Comparison of ENCODE assay signal across 9 cellular contexts in the genomic region with DNA sequence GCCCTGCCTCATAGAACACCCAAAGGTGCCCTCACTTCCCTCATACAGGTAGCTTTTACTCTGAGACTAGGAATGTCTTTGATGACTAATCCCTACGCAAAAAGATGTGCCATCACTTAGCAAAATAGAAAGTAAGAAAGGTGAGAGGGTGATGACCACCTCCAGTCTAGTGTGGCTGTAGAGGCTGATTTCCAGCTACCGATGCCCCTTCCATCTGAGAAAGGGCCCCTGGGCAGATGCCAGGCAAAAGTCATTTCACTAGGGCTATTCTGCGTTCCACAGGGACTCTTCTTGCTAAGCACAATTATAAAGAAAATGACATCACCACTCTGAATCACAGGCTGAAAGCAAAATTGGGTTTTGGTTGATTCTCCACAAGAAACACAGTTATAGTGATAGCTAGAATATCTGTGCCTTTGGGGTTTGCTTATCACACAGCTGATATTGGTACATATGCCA.
DNase-seq lines count a peak whose midpoint lies in the region; ATAC-seq, FAIRE-seq and TF ChIP-seq lines count a peak whose summit lies in the region.
"Had no signal": no experiment of that assay in that cellular context is flagged by ENCODE, and none has a peak within 500 bp of the region (broad histone marks: within the 10 kb centered on the region; RNA-seq: fewer than 3 reads in every experiment).

No MANE protein-coding gene starts in this region.

- H2AFZ ChIP-seq in GM12878 (ENCODE audit: control insufficient read depth, low read depth, low read length) = no peak overlapping the region

- no peak for TF ChIP-seq CTCF in GM12878 (IDR thresholded peaks at IDR 0.05 in 2 of 3, conservative IDR thresholded peaks at IDR 0.05 in 1 of 3; ENCODE audit: control insufficient read depth in 2 of 3, extremely low read depth in 1 of 3, insufficient read depth in 1 of 3, low read depth in 3 of 3, low read length in 3 of 3)
- no peak for TF ChIP-seq CTCF in tibial artery (IDR thresholded peaks at IDR 0.05)

- no peak overlapping the region for H3K4me3 Mint-ChIP-seq in naive thymus-derived CD4-positive, alpha-beta T cell

- CTCF ChIA-PET in GM12878 (lab: Yijun Ruan, JAX) = interaction anchor here (0.8 to 6.7 kb wide), 7 partner anchors 7 to 64 kb away, joined by 3 to 65 read pairs (median 5); no protein-coding TSS in a partner anchor
- CTCF ChIA-PET in naive thymus-derived CD4-positive, alpha-beta T cell (lab: Charles Lee) = interaction anchor here (2.2 to 2.3 kb wide), 2 partner anchors 15 to 30 kb away, joined by 6 to 7 read pairs; no protein-coding TSS in a partner anchor

- H3K27ac ChIP-seq in GM12878 (ENCODE audit: control insufficient read depth, insufficient read depth) (no peak overlapping the region), tibial artery (peak overlapping the region; percentile 63 to 84), small intestine (ENCODE audit: low read depth in 1 of 2, low read length in 1 of 2) (no peak overlapping the region)
- H3K27ac ChIP-seq in naive thymus-derived CD4-positive, alpha-beta T cell (ENCODE audit: low read depth, low read length) = peak overlapping the region; percentile 28
- H3K27ac ChIP-seq: BLaER1 had no signal

- no peak for TF ChIP-seq RAD21 in GM12878 (IDR thresholded peaks at IDR 0.05; ENCODE audit: insufficient read depth, low read depth, low read length)

- H3K4me2 ChIP-seq in GM12878 (ENCODE audit: control insufficient read depth, insufficient read depth) = peak overlapping the region; percentile 51

- peaks cover 3% of the 10 kb centered on the region; the same call in 1 of the 2 replicates for H4K20me1 ChIP-seq in GM12878 (ENCODE audit: control insufficient read depth, insufficient read depth)

- no peak for TF ChIP-seq EP300 in GM12878 (IDR thresholded peaks at IDR 0.05; ENCODE audit: borderline replicate concordance in 1 of 2, control insufficient read depth in 1 of 2, low read depth in 2 of 2, low read length in 2 of 2)

- H3K27me3 Mint-ChIP-seq in naive thymus-derived CD4-positive, alpha-beta T cell = no peaks in the 10 kb centered on the region

- H3K27me3 ChIP-seq in GM12878 (replicated peaks in 1 of 2; ENCODE audit: control insufficient read depth in 2 of 2, insufficient read depth in 2 of 2, low read length in 1 of 2) = no peaks in the 10 kb centered on the region
- no peaks in the 10 kb centered on the region for H3K27me3 ChIP-seq in naive thymus-derived CD4-positive, alpha-beta T cell (ENCODE audit: control insufficient read depth in 2 of 2, insufficient read depth in 2 of 2, low read length in 2 of 2)
- H3K27me3 ChIP-seq in tibial artery = no peaks in the 10 kb centered on the region
- no peaks in the 10 kb centered on the region for H3K27me3 ChIP-seq in small intestine (ENCODE audit: control insufficient read depth in 2 of 2, insufficient read depth in 2 of 2, low read length in 2 of 2)
- H3K27me3 ChIP-seq: BLaER1 had no signal

- H3K4me3 ChIP-seq in GM12878 (0 out of 2 replicates have a peak overlapping the region, but pooled peaks have one; percentile 7), tibial artery (no peak overlapping the region), small intestine (ENCODE audit: low read depth in 1 of 2, low read length in 2 of 2) (no peak overlapping the region)
- no peak overlapping the region for H3K4me3 ChIP-seq in naive thymus-derived CD4-positive, alpha-beta T cell (ENCODE audit: low read length)
- H3K4me3 ChIP-seq: BLaER1 had no signal

- FAIRE-seq in GM12878 (lab: Jason Lieb, UNC) (no peak), frontal cortex (lab: Jason Lieb, UNC) (no peak), small intestine (lab: Jason Lieb, UNC) (no peak)

- H3K27ac Mint-ChIP-seq in naive thymus-derived CD4-positive, alpha-beta T cell = peak overlapping the region; percentile 12 to 75 (median 57)

- DNase-seq in activated T-cell treated with anti-CD3 and anti-CD28 coated beads for 48 hours (ENCODE audit: low read depth) = peak; percentile 46
- DNase-seq in activated T-cell treated with anti-CD3 and anti-CD28 coated beads for 4 hours = no peak
- DNase-seq in GM12878 (ENCODE audit: low read depth, low spot score) = no peak
- no peak for DNase-seq in naive thymus-derived CD4-positive, alpha-beta T cell
- DNase-seq in tibial artery = no peak
- DNase-seq in frontal cortex (ENCODE audit: low spot score in 2 of 2) = no peak
- DNase-seq in T1000 (lab: John Stamatoyannopoulos, UW) = no peak
- no peak for DNase-seq in small intestine

- peaks cover 51 to 85% (median 68%) of the 10 kb centered on the region in 7 donors for H3K4me1 Mint-ChIP-seq in naive thymus-derived CD4-positive, alpha-beta T cell

- no TSS peak for BruUV-seq in GM12878 (replicated peaks; lab: Mats Ljungman, UMichigan)

- TF ChIP-seq POLR2A in GM12878 (IDR thresholded peaks at IDR 0.05; ENCODE audit: low read depth, low read length) = no peak

- no peaks in the 10 kb centered on the region for H3K9me3 Mint-ChIP-seq in naive thymus-derived CD4-positive, alpha-beta T cell

- intact Hi-C loops in GM12878 (cut with micrococcal nuclease; ENCODE audit: unreplicated experiment) = no loop called here
- intact Hi-C loops in naive thymus-derived CD4-positive, alpha-beta T cell (cut with micrococcal nuclease) = no loop called here
- intact Hi-C loops in tibial artery (cut with DNase I; ENCODE audit: low total_unique reads) = loop anchor here (10.0 kb wide), 1 partner anchor 207 kb away; no protein-coding TSS in a partner anchor

- SMC1A ChIA-PET in GM12878 (lab: Charles Lee; ENCODE audit: uncharacterized antibody, unreplicated experiment) = interaction anchor here (0.8 to 5.6 kb wide), 9 partner anchors 10 to 254 kb away, joined by 3 to 41 read pairs (median 4); no protein-coding TSS in a partner anchor

- H3K79me2 ChIP-seq in GM12878 (ENCODE audit: control insufficient read depth, insufficient read depth, low read length) = peaks cover 70% of the 10 kb centered on the region

- 0% methylated on average over 3 of the region's 3 CpGs for WGBS in GM12878 (ENCODE audit: insufficient coverage, insufficient replicate concordance, low lambda C conversion rate, missing lambda C conversion rate)
- WGBS in small intestine, 3 donors = 64 to 76% (median 68%) methylated on average over 3 of the region's 3 CpGs

- H3K4me1 ChIP-seq in GM12878 (ENCODE audit: control insufficient read depth, insufficient read depth, low read length) (peaks cover 39% of the 10 kb centered on the region), tibial artery (peaks cover 0 to 96% (median 65%) of the 10 kb centered on the region in 4 donors), small intestine (ENCODE audit: control insufficient read depth in 2 of 2, insufficient read depth in 1 of 2, low read depth in 1 of 2, low read length in 1 of 2) (peaks cover 0 to 25% of the 10 kb centered on the region in 2 donors)
- peaks cover 34 to 44% of the 10 kb centered on the region in 2 donors for H3K4me1 ChIP-seq in naive thymus-derived CD4-positive, alpha-beta T cell (ENCODE audit: control insufficient read depth in 2 of 2, insufficient read depth in 2 of 2, low read length in 2 of 2)

- H3K36me3 ChIP-seq in GM12878 (ENCODE audit: control insufficient read depth in 2 of 2, insufficient read depth in 2 of 2, low read length in 1 of 2) (peaks cover 2 to 6% of the 10 kb centered on the region in 2 experiments; a peak in 3 of 4 replicates), tibial artery (peaks cover 0 to 14% (median 6%) of the 10 kb centered on the region in 3 donors), small intestine (ENCODE audit: control insufficient read depth in 2 of 2, insufficient read depth in 2 of 2, low read length in 2 of 2) (no peaks in the 10 kb centered on the region)
- peaks cover 0 to 13% (median under 1%) of the 10 kb centered on the region in 3 experiments for H3K36me3 ChIP-seq in naive thymus-derived CD4-positive, alpha-beta T cell (ENCODE audit: control insufficient read depth in 2 of 3, insufficient read depth in 3 of 3, low read length in 3 of 3)

- POLR2A ChIA-PET in GM12878 (lab: Charles Lee) = interaction anchor here (1.0 to 1.3 kb wide), 5 partner anchors 9 to 185 kb away, joined by 3 to 5 read pairs (median 4); no protein-coding TSS in a partner anchor
- POLR2A ChIA-PET in naive thymus-derived CD4-positive, alpha-beta T cell (lab: Charles Lee) = interaction anchor here (0.6 to 1.7 kb wide), 4 partner anchors 11 to 1727 kb away, joined by 3 to 4 read pairs (median 4); no protein-coding TSS in a partner anchor

- in situ Hi-C loops in GM12878 (cut with MboI) = no loop called here

- RAD21 ChIA-PET in GM12878 (lab: Charles Lee; ENCODE audit: unreplicated experiment) = interaction anchor here (0.6 to 6.1 kb wide), 8 partner anchors 11 to 197 kb away, joined by 3 to 41 read pairs (median 3); a partner anchor contains a TSS

- peak; percentile 61 for ATAC-seq in GM12878
- ATAC-seq in naive thymus-derived CD4-positive, alpha-beta T cell = no peak

- H3K9me3 ChIP-seq in GM12878 (replicated peaks; ENCODE audit: control insufficient read depth, insufficient read depth, low read length) (no peaks in the 10 kb centered on the region), tibial artery (no peaks in the 10 kb centered on the region), small intestine (ENCODE audit: control insufficient read depth, low read depth) (no peaks in the 10 kb centered on the region)
- no peaks in the 10 kb centered on the region for H3K9me3 ChIP-seq in naive thymus-derived CD4-positive, alpha-beta T cell (ENCODE audit: control insufficient read depth in 2 of 3, low read length in 3 of 3)
- H3K9me3 ChIP-seq: BLaER1 had no signal

- H3K9ac ChIP-seq in GM12878 (ENCODE audit: control insufficient read depth, insufficient read depth, low read length) = no peak overlapping the region
- H3K9ac ChIP-seq: BLaER1 had no signal

- H3K36me3 Mint-ChIP-seq in naive thymus-derived CD4-positive, alpha-beta T cell = peaks cover 0 to 17% (median under 1%) of the 10 kb centered on the region in 5 donors

TF ChIP-seq in GM12878, 131 proteins besides CTCF, POLR2A, EP300 and RAD21 (continues in another document):
- TF ChIP-seq DPF2 (IDR thresholded peaks at IDR 0.05) = peak; percentile 38; the same call in 1 of the 2 replicates
- no peak for TF ChIP-seq EGR1 (IDR thresholded peaks at IDR 0.05; ENCODE audit: borderline replicate concordance in 1 of 2, low read depth in 2 of 2, low read length in 2 of 2)
- peak; percentile 67 for TF ChIP-seq JUNB (IDR thresholded peaks at IDR 0.05)
- peak; percentile 52 for TF ChIP-seq NR2F1 (conservative IDR thresholded peaks at IDR 0.05)
- no peak for TF ChIP-seq TCF7 (IDR thresholded peaks at IDR 0.05; ENCODE audit: borderline replicate concordance)
- TF ChIP-seq MYB (IDR thresholded peaks at IDR 0.05; ENCODE audit: borderline replicate concordance, low read depth, low read length) = no peak

Comparison
In these comparisons a context has a peak if more than half of its experiments do, and no peak if none do; other contexts are left out.
1. H3K27ac ChIP-seq: peak in naive thymus-derived CD4-positive, alpha-beta T cell (single experiment) and tibial artery (2 of 2); none in GM12878 (single experiment) and small intestine (0 of 2).